In the genomic region with DNA sequence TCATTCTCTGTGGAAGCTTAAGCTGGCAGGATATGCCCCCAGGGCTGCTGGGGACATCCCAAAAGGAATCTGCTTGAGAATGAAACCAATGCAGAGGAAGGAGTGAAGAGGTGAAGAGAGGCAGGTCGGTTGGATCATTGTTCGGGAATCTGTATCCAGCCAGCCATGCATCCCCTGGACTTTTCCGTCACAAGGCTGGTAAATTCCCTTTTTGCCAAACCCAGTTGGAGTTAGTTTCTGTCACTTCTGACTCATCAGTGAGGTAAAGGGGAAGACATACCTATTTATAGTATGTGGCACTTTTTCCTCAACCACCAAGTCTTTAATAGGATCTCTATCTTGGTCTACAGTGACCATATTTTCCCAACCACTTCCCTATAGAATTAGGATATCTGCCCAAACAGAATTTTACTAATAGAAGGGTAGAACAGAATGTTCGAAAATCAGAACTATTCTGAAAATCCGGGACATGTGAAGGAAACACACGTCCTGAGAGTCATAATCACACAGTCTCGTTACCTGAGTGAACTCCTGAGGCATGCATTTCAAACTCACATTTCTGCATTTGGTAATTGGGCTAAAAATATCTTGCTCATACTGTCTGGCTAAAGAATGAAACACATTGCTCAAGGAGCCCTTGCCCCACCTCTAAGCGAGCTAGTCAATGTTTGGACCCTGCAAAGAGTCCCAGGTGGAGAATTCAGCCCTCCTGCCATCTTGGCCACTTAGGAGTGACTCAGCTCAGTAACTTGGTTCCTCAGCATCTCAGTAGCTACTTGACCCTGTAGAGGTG, we compare ENCODE assay signal across 1 cellular context.
TF ChIP-seq lines count a peak whose summit lies in the region.

No MANE protein-coding gene starts in this region.

TF ChIP-seq in IMR-90, 13 proteins besides CTCF, POLR2A, EP300 and RAD21 (continued from another document):
- TF ChIP-seq ELK1 (IDR thresholded peaks at IDR 0.05; ENCODE audit: borderline replicate concordance, low read depth, low read length) (no peak), CEBPB (IDR thresholded peaks at IDR 0.05; ENCODE audit: low read depth, low read length) (no peak), MXI1 (IDR thresholded peaks at IDR 0.05; ENCODE audit: borderline replicate concordance, low read depth, low read length) (no peak)
